27 cellular contexts compared by ENCODE assay signal in the genomic region with DNA sequence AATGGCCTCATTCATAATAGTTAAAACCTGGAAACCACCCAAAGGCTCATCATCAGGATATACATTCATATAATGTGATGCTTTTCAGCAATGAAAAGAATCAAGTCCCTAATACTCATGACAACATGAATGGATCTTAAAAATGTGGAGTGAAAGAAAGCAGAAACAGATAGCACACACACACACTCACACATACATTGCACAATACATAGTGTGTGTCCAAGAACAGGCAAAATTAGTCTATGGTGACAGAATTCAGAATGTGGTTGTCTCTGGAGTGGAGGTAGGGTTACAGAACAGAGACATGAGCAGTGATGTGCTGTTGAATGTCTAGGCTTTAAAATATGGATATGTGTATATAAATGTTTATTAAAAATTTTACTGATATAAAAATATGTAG.
"Had no signal": no experiment of that assay in that cellular context is flagged by ENCODE, and none has a peak within 500 bp of the region (broad histone marks: within the 10 kb centered on the region; RNA-seq: fewer than 3 reads in every experiment).

No MANE protein-coding gene starts in this region.

- H3K4me3 ChIP-seq: coronary artery, esophagus muscularis mucosa, heart right ventricle, left lung, ovary, psoas muscle, skin epidermis, spleen, testis, tibial artery had no signal

- H3K9me3 ChIP-seq: esophagus muscularis mucosa, heart right ventricle, left lung, ovary, psoas muscle, spleen, testis, tibial artery had no signal

- ATAC-seq: heart right ventricle; left cardiac atrium; left lung; naive thymus-derived CD4-positive, alpha-beta T cell; psoas muscle; right cardiac atrium; stimulated activated memory B cell treated with anti-CD40 and anti-IgM and Interleukin-4, amounts not matched to agents 10 μg/mL and 1 μg/mL and 100 μg/mL, for 72 hours; stimulated activated naive CD8-positive, alpha-beta T cell treated with anti-CD3 and anti-CD28 coated beads, Interleukin-15, Interleukin-2, amounts not matched to agents 100 U/mL and 50 U/mL, for 24 hours had no signal

- DNase-seq: dermis blood vessel endothelial cell; effector memory CD4-positive, alpha-beta T cell; foreskin melanocyte; glutamatergic neuron; heart right ventricle; hippocampal formation; left cardiac atrium; left lung; mammary epithelial cell; mesendoderm; midbrain; naive thymus-derived CD4-positive, alpha-beta T cell; occipital lobe; ovary; posterior cingulate gyrus; psoas muscle; right cardiac atrium; spleen; stimulated activated CD4-positive, alpha-beta T cell treated with anti-CD3 and anti-CD28 coated beads, Interleukin-4, amount 100 ng/mL, for 4 hours; stimulated activated naive CD8-positive, alpha-beta T cell treated with anti-CD3 and anti-CD28 coated beads, Interleukin-15, Interleukin-2, amounts not matched to agents 100 U/mL and 50 U/mL, for 24 hours; substantia nigra; testis; tibial artery had no signal

- H3K27me3 ChIP-seq: esophagus muscularis mucosa, heart right ventricle, left lung, ovary, spleen, testis, tibial artery had no signal

- H3K27ac ChIP-seq: coronary artery, esophagus muscularis mucosa, heart right ventricle, left lung, ovary, psoas muscle, skin epidermis, spleen, testis, tibial artery had no signal

- H3K4me1 ChIP-seq: esophagus muscularis mucosa, heart right ventricle, left lung, psoas muscle, spleen, testis, tibial artery had no signal

- H3K36me3 ChIP-seq: esophagus muscularis mucosa, heart right ventricle, left lung, ovary, spleen, tibial artery had no signal
